ENCODE assay signal across 27 cellular contexts in genomic region chr14:41374092-41374491, GRCh38.
"Had no signal": no experiment of that assay in that cellular context is flagged by ENCODE, and none has a peak within 500 bp of the region (broad histone marks: within the 10 kb centered on the region; RNA-seq: fewer than 3 reads in every experiment).

No MANE protein-coding gene starts in this region.

- H3K27ac ChIP-seq: stomach, suprapubic skin, testis, thoracic aorta, thyroid gland, tibial artery, tibial nerve, transverse colon, upper lobe of left lung, upper lobe of right lung, uterus, vagina had no signal

- H3K36me3 ChIP-seq: stomach, suprapubic skin, thoracic aorta, thyroid gland, tibial artery, tibial nerve, transverse colon, upper lobe of left lung, upper lobe of right lung, uterus, vagina had no signal

- DNase-seq: stimulated activated CD4-positive, alpha-beta T cell treated with anti-CD3 and anti-CD28 coated beads, Interleukin-2, amount 100 ng/mL, for 48 hours; stimulated activated CD4-positive, alpha-beta T cell treated with anti-CD3 and anti-CD28 coated beads, Interleukin-4, amount 100 ng/mL, for 1 hour; stimulated activated CD4-positive, alpha-beta T cell treated with anti-CD3 and anti-CD28 coated beads, Interleukin-4, amount 100 ng/mL, for 24 hours; stimulated activated CD4-positive, alpha-beta T cell treated with anti-CD3 and anti-CD28 coated beads, Interleukin-4, amount 100 ng/mL, for 4 hours; stimulated activated CD8-positive, alpha-beta memory T cell treated with anti-CD3 and anti-CD28 coated beads, Interleukin-4, amount 100 ng/mL, for 48 hours; stimulated activated naive B cell treated with anti-CD40 and anti-IgM and Interleukin-4, amounts not matched to agents 10 μg/mL and 1 μg/mL and 100 μg/mL, for 72 hours; stimulated activated naive CD4-positive, alpha-beta T cell; stimulated activated naive CD4-positive, alpha-beta T cell treated with Interleukin-2 at 50 U/mL for 16 hours; stimulated activated naive CD8-positive, alpha-beta T cell treated with anti-CD3 and anti-CD28 coated beads, Interleukin-15, amount 100 ng/mL, for 72 hours; stimulated activated naive CD8-positive, alpha-beta T cell treated with anti-CD3 and anti-CD28 coated beads, Interleukin-15, Interleukin-2, amounts not matched to agents 100 U/mL and 50 U/mL, for 24 hours; stomach; substantia nigra; testis; thyroid gland; tibial artery; transverse colon; trophoblast cell; upper lobe of left lung; upper lobe of right lung; uterus had no signal

- H3K9me3 ChIP-seq: stomach, suprapubic skin, testis, thoracic aorta, thyroid gland, tibial artery, tibial nerve, upper lobe of left lung, upper lobe of right lung, uterus, vagina had no signal

- H3K27me3 ChIP-seq: stomach, suprapubic skin, testis, thyroid gland, tibial artery, tibial nerve, transverse colon, upper lobe of left lung, upper lobe of right lung, uterus, vagina had no signal

- ATAC-seq: stimulated activated effector memory CD8-positive, alpha-beta T cell treated with anti-CD3 and anti-CD28 coated beads, Interleukin-12 subunit alpha, Interleukin-12 subunit beta, amount 100 ng/mL, for 72 hours; stimulated activated memory B cell treated with anti-CD40 and anti-IgM and Interleukin-4, amounts not matched to agents 10 μg/mL and 1 μg/mL and 100 μg/mL, for 72 hours; stimulated activated naive B cell treated with anti-CD40 and anti-IgM and Interleukin-4, amounts not matched to agents 10 μg/mL and 1 μg/mL and 100 μg/mL, for 72 hours; stimulated activated naive CD8-positive, alpha-beta T cell treated with anti-CD3 and anti-CD28 coated beads, Interleukin-15, amount 100 ng/mL, for 72 hours; stimulated activated naive CD8-positive, alpha-beta T cell treated with anti-CD3 and anti-CD28 coated beads, Interleukin-15, Interleukin-2, amounts not matched to agents 100 U/mL and 50 U/mL, for 24 hours; upper lobe of right lung had no signal

- H3K4me3 ChIP-seq: stomach, suprapubic skin, testis, thoracic aorta, thyroid gland, tibial artery, tibial nerve, transverse colon, upper lobe of left lung, upper lobe of right lung, uterus, vagina had no signal

- H3K4me1 ChIP-seq: stomach, suprapubic skin, testis, thyroid gland, tibial artery, tibial nerve, transverse colon, upper lobe of left lung, upper lobe of right lung, uterus, vagina had no signal

- FAIRE-seq: urothelium cell line had no signal
